ENCODE assay signal across 8 cellular contexts in genomic region chr2:108184421-108184820, GRCh38. TPM values are rescaled to one million over a fixed set of nuclear protein-coding genes. Genes with fewer than 3 reads are reported as not detected.
DNase-seq lines count a peak whose midpoint lies in the region; ATAC-seq and TF ChIP-seq lines count a peak whose summit lies in the region.

No MANE protein-coding gene starts in this region.

- DNase-seq in AG20443 (ENCODE audit: low spot score) (peak; percentile 20), NCI-H748 treated with DMSO at 0.1 percent for 48 hours (lab: John Stamatoyannopoulos, UW) (peak; percentile 1), fibroblast of villous mesenchyme (ENCODE audit: low read depth) (peak; percentile 16), NCI-H2227 treated with DMSO at 0.1 percent for 48 hours (lab: John Stamatoyannopoulos, UW) (no peak), putamen (ENCODE audit: low spot score) (no peak)
- no peak for DNase-seq in stimulated activated CD4-positive, alpha-beta T cell treated with anti-CD3 and anti-CD28 coated beads, Interleukin-12 subunit alpha, Interleukin-12 subunit beta, amount 100 ng/mL, for 4 hours

- ATAC-seq in GM19397 (IDR thresholded peaks at IDR 0.05; ENCODE audit: unreplicated experiment) = peak; percentile 60
- no peak for ATAC-seq in HG02884 (IDR thresholded peaks at IDR 0.05; ENCODE audit: unreplicated experiment)

- TF ChIP-seq CTCF in fibroblast of villous mesenchyme (IDR thresholded peaks at IDR 0.05; ENCODE audit: insufficient read depth, low read depth, low read length) = peak; percentile 45

- H3K4me3 ChIP-seq in fibroblast of villous mesenchyme (ENCODE audit: low read depth, low read length) = no peak overlapping the region

RNA-seq across cellular contexts. Expression of gene SULT1C3, which starts 55.3 kb away (rescaled TPM):
- not detected in 2 replicates for total RNA-seq in fibroblast of villous mesenchyme

Comparison
In these comparisons a context has a peak if more than half of its experiments do, and no peak if none do; other contexts are left out.
1. DNase-seq: peak in AG20443 (single experiment), NCI-H748 treated with DMSO at 0.1 percent for 48 hours (single experiment) and fibroblast of villous mesenchyme (single experiment); none in NCI-H2227 treated with DMSO at 0.1 percent for 48 hours (single experiment), stimulated activated CD4-positive, alpha-beta T cell treated with anti-CD3 and anti-CD28 coated beads, Interleukin-12 subunit alpha, Interleukin-12 subunit beta, amount 100 ng/mL, for 4 hours (single experiment) and putamen (single experiment).